ENCODE assay signal across 1 cellular context in the genomic region with DNA sequence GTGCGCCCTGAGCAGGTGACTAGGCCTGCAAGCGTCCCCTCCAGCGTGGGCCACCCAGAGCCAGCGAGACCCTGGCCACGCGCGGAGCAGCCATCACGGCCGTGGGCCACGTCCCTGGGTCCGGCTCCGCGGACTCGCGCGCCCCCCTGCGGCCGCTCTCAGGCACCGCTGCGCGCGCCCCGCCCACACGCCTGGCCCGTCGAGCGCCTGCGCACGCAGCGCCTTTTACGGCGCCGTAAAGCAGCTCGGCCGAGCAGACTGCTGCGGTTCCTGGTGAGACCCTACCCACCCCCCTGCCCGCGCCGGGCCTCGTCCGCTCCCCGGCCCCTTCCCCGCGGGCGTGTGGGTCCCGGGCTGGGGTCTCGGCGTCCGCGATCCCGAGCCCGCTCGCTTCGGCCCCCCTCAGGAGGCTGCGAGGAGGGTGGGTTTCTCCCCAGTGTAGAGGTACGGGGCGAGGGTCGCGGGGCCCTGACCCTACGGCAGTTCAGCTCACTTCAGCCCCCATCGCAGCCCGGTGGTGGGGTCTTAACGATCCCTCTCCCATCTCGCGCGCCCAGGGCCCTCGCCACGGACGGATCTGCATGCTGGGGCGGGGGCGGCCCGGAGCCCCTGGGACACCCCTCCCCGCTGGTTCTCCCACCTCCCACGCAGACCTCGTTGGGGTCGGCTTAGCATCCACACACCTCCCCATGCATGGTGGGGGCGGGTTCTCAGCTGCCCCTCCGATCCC.
TF ChIP-seq lines count a peak whose summit lies in the region.

A gene (plus strand): TSS at position 228 of the 730 bp plus-strand sequence. CDS start 1,421 bp downstream, outside the sequence.

TF ChIP-seq in HepG2, 621 proteins besides CTCF, POLR2A, EP300 and RAD21 (continued from another document and continues in another):
- no peak for TF ChIP-seq RFXANK (CRISPR knock-in tag; IDR thresholded peaks at IDR 0.05)
- no peak for TF ChIP-seq ZNF30 (CRISPR knock-in tag; IDR thresholded peaks at IDR 0.05)
- TF ChIP-seq ZNF331 (CRISPR knock-in tag; IDR thresholded peaks at IDR 0.05): no peak
- no peak for TF ChIP-seq ZNF292 (CRISPR knock-in tag; IDR thresholded peaks at IDR 0.05; ENCODE audit: borderline replicate concordance, low read depth)
- no peak for TF ChIP-seq ZNF350 (CRISPR knock-in tag; IDR thresholded peaks at IDR 0.05; ENCODE audit: borderline replicate concordance, low read depth)
- TF ChIP-seq ZMYM3 (CRISPR knock-in tag; IDR thresholded peaks at IDR 0.05): no peak
- TF ChIP-seq RORA (CRISPR knock-in tag; IDR thresholded peaks at IDR 0.05): no peak
- peak; percentile 81 for TF ChIP-seq ATF7-NPFF (CRISPR knock-in tag; IDR thresholded peaks at IDR 0.05; ENCODE audit: low read depth)
- TF ChIP-seq BHLHE40 (IDR thresholded peaks at IDR 0.05; ENCODE audit: low read length): no peak
- no peak for TF ChIP-seq ZNF761 (CRISPR knock-in tag; conservative IDR thresholded peaks at IDR 0.05)
- no peak for TF ChIP-seq U2AF2 (IDR thresholded peaks at IDR 0.05; ENCODE audit: low read depth, low read length)
- TF ChIP-seq NFE2L2 (IDR thresholded peaks at IDR 0.05; ENCODE audit: low read length): no peak
- TF ChIP-seq MIER2 (CRISPR knock-in tag; IDR thresholded peaks at IDR 0.05): no peak
- TF ChIP-seq DNMT1 (CRISPR knock-in tag; IDR thresholded peaks at IDR 0.05): peak; percentile 73
- TF ChIP-seq SOX13 (IDR thresholded peaks at IDR 0.05): no peak
- no peak for TF ChIP-seq SOX13 (CRISPR knock-in tag; conservative IDR thresholded peaks at IDR 0.05 in 1 of 2, IDR thresholded peaks at IDR 0.05 in 1 of 2)
- TF ChIP-seq, protein P1, sequence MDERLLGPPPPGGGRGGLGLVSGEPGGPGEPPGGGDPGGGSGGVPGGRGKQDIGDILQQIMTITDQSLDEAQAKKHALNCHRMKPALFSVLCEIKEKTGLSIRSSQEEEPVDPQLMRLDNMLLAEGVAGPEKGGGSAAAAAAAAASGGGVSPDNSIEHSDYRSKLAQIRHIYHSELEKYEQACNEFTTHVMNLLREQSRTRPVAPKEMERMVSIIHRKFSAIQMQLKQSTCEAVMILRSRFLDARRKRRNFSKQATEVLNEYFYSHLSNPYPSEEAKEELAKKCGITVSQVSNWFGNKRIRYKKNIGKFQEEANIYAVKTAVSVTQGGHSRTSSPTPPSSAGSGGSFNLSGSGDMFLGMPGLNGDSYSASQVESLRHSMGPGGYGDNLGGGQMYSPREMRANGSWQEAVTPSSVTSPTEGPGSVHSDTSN (CRISPR knock-in tag; IDR thresholded peaks at IDR 0.05): no peak
- TF ChIP-seq GPN1 (CRISPR knock-in tag; IDR thresholded peaks at IDR 0.05; ENCODE audit: borderline replicate concordance): no peak
- TF ChIP-seq, protein P2, sequence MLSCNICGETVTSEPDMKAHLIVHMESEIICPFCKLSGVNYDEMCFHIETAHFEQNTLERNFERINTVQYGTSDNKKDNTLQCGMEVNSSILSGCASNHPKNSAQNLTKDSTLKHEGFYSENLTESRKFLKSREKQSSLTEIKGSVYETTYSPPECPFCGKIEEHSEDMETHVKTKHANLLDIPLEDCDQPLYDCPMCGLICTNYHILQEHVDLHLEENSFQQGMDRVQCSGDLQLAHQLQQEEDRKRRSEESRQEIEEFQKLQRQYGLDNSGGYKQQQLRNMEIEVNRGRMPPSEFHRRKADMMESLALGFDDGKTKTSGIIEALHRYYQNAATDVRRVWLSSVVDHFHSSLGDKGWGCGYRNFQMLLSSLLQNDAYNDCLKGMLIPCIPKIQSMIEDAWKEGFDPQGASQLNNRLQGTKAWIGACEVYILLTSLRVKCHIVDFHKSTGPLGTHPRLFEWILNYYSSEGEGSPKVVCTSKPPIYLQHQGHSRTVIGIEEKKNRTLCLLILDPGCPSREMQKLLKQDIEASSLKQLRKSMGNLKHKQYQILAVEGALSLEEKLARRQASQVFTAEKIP (CRISPR knock-in tag; IDR thresholded peaks at IDR 0.05; ENCODE audit: borderline replicate concordance): no peak
- TF ChIP-seq ERF (CRISPR knock-in tag; IDR thresholded peaks at IDR 0.05): peak; percentile 19; the same call in 1 of the 2 replicates
- no peak for TF ChIP-seq ZNF124 (CRISPR knock-in tag; IDR thresholded peaks at IDR 0.05)
- TF ChIP-seq ZNF614 (CRISPR knock-in tag; IDR thresholded peaks at IDR 0.05; ENCODE audit: borderline replicate concordance): no peak
- TF ChIP-seq STAG1 (CRISPR knock-in tag; IDR thresholded peaks at IDR 0.05): peak; percentile 94
- TF ChIP-seq, protein P3, sequence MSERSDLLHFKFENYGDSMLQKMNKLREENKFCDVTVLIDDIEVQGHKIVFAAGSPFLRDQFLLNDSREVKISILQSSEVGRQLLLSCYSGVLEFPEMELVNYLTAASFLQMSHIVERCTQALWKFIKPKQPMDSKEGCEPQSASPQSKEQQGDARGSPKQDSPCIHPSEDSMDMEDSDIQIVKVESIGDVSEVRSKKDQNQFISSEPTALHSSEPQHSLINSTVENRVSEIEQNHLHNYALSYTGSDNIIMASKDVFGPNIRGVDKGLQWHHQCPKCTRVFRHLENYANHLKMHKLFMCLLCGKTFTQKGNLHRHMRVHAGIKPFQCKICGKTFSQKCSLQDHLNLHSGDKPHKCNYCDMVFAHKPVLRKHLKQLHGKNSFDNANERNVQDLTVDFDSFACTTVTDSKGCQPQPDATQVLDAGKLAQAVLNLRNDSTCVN (CRISPR knock-in tag; IDR thresholded peaks at IDR 0.05; ENCODE audit: borderline replicate concordance): 0 out of 2 replicates have a peak, but pooled peaks have one; percentile 6
- peak; percentile 90 for TF ChIP-seq ZFY (CRISPR knock-in tag; IDR thresholded peaks at IDR 0.05)
- TF ChIP-seq, protein P4, sequence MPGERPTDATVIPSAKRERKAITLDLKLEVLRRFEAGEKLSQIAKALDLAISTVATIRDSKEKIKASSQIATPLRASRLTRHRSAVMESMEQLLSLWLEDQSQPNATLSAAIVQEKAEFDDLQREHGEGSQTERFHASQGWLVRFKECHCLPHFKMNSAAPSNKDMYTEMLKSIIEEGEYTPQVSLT (CRISPR knock-in tag; IDR thresholded peaks at IDR 0.05; ENCODE audit: borderline replicate concordance, low read depth): no peak
- TF ChIP-seq, protein P5, sequence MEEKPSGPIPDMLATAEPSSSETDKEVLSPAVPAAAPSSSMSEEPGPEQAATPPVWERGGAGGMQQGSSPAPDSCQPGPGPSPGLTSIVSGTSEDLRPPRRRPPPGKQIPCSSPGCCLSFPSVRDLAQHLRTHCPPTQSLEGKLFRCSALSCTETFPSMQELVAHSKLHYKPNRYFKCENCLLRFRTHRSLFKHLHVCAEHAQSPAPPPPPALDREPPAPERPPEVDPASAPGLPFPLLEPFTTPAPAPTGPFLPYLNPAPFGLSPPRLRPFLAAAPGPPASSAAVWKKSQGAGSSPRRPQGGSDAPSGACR (CRISPR knock-in tag; IDR thresholded peaks at IDR 0.05): peak; percentile 33; the same call in 1 of the 2 replicates
- TF ChIP-seq ZSCAN20 (CRISPR knock-in tag; IDR thresholded peaks at IDR 0.05; ENCODE audit: borderline replicate concordance): 0 out of 2 replicates have a peak, but pooled peaks have one; percentile 37
- TF ChIP-seq BRCA1 (CRISPR knock-in tag; IDR thresholded peaks at IDR 0.05): 0 out of 2 replicates have a peak, but pooled peaks have one; percentile 28
- TF ChIP-seq MZF1 (CRISPR knock-in tag; IDR thresholded peaks at IDR 0.05; ENCODE audit: borderline replicate concordance): no peak
- TF ChIP-seq NR1H2 (CRISPR knock-in tag; IDR thresholded peaks at IDR 0.05; ENCODE audit: borderline replicate concordance, low read depth): no peak
- no peak for TF ChIP-seq ZNF577 (CRISPR knock-in tag; IDR thresholded peaks at IDR 0.05; ENCODE audit: borderline replicate concordance, low read depth)
- TF ChIP-seq, protein P6, sequence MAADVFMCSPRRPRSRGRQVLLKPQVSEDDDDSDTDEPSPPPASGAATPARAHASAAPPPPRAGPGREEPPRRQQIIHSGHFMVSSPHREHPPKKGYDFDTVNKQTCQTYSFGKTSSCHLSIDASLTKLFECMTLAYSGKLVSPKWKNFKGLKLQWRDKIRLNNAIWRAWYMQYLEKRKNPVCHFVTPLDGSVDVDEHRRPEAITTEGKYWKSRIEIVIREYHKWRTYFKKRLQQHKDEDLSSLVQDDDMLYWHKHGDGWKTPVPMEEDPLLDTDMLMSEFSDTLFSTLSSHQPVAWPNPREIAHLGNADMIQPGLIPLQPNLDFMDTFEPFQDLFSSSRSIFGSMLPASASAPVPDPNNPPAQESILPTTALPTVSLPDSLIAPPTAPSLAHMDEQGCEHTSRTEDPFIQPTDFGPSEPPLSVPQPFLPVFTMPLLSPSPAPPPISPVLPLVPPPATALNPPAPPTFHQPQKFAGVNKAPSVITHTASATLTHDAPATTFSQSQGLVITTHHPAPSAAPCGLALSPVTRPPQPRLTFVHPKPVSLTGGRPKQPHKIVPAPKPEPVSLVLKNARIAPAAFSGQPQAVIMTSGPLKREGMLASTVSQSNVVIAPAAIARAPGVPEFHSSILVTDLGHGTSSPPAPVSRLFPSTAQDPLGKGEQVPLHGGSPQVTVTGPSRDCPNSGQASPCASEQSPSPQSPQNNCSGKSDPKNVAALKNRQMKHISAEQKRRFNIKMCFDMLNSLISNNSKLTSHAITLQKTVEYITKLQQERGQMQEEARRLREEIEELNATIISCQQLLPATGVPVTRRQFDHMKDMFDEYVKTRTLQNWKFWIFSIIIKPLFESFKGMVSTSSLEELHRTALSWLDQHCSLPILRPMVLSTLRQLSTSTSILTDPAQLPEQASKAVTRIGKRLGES (CRISPR knock-in tag; IDR thresholded peaks at IDR 0.05; ENCODE audit: borderline replicate concordance): no peak
- TF ChIP-seq ZNF234 (CRISPR knock-in tag; conservative IDR thresholded peaks at IDR 0.05): 0 out of 2 replicates have a peak, but pooled peaks have one; percentile 68
- no peak for TF ChIP-seq ZNF598 (CRISPR knock-in tag; IDR thresholded peaks at IDR 0.05; ENCODE audit: borderline replicate concordance)
- no peak for TF ChIP-seq TEAD3 (CRISPR knock-in tag; optimal IDR thresholded peaks at IDR 0.05; ENCODE audit: borderline replicate concordance)
- TF ChIP-seq SAFB2 (CRISPR knock-in tag; IDR thresholded peaks at IDR 0.05; ENCODE audit: borderline replicate concordance, low read depth): no peak; the same call in 1 of the 2 replicates
- peak; percentile 70; the same call in 1 of the 2 replicates for TF ChIP-seq POLR2AphosphoS5 (IDR thresholded peaks at IDR 0.05; ENCODE audit: low read depth, low read length)
- no peak for TF ChIP-seq ZNF224 (CRISPR knock-in tag; IDR thresholded peaks at IDR 0.05)
- TF ChIP-seq SMAD3 (CRISPR knock-in tag; IDR thresholded peaks at IDR 0.05): no peak; the same call in 1 of the 2 replicates
- no peak for TF ChIP-seq PCBP1 (IDR thresholded peaks at IDR 0.05; ENCODE audit: borderline replicate concordance, low read depth, low read length)
- no peak for TF ChIP-seq ZNF550 (CRISPR knock-in tag; IDR thresholded peaks at IDR 0.05; ENCODE audit: borderline replicate concordance)
- peak; percentile 35; the same call in 1 of the 2 replicates for TF ChIP-seq ZNF451 (CRISPR knock-in tag; IDR thresholded peaks at IDR 0.05)
- TF ChIP-seq TOE1 (CRISPR knock-in tag; IDR thresholded peaks at IDR 0.05): no peak
- no peak; the same call in 1 of the 2 replicates for TF ChIP-seq NR2C2 (CRISPR knock-in tag; IDR thresholded peaks at IDR 0.05; ENCODE audit: borderline replicate concordance)
- TF ChIP-seq PRPF4 (IDR thresholded peaks at IDR 0.05; ENCODE audit: low read depth, low read length, poor library complexity, severe bottlenecking): no peak
- no peak for TF ChIP-seq ZNF205 (CRISPR knock-in tag; IDR thresholded peaks at IDR 0.05)
- peak; percentile 92 for TF ChIP-seq ZFX (CRISPR knock-in tag; IDR thresholded peaks at IDR 0.05; ENCODE audit: low read depth)
- TF ChIP-seq PAF1 (CRISPR knock-in tag; IDR thresholded peaks at IDR 0.05): no peak
- no peak for TF ChIP-seq AGO2 (optimal IDR thresholded peaks at IDR 0.05; ENCODE audit: low read depth, low read length)
- TF ChIP-seq GTF3A (CRISPR knock-in tag; conservative IDR thresholded peaks at IDR 0.05): 0 out of 2 replicates have a peak, but pooled peaks have one; percentile 39
- no peak for TF ChIP-seq ZNF256 (CRISPR knock-in tag; conservative IDR thresholded peaks at IDR 0.05)
- TF ChIP-seq ATF1 (CRISPR knock-in tag; IDR thresholded peaks at IDR 0.05): no peak
- TF ChIP-seq, protein P7, sequence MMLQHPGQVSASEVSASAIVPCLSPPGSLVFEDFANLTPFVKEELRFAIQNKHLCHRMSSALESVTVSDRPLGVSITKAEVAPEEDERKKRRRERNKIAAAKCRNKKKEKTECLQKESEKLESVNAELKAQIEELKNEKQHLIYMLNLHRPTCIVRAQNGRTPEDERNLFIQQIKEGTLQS (CRISPR knock-in tag; IDR thresholded peaks at IDR 0.05): no peak
- TF ChIP-seq ELF1 (CRISPR knock-in tag; IDR thresholded peaks at IDR 0.05): peak; percentile 39; the same call in 1 of the 2 replicates
- TF ChIP-seq, protein P8, sequence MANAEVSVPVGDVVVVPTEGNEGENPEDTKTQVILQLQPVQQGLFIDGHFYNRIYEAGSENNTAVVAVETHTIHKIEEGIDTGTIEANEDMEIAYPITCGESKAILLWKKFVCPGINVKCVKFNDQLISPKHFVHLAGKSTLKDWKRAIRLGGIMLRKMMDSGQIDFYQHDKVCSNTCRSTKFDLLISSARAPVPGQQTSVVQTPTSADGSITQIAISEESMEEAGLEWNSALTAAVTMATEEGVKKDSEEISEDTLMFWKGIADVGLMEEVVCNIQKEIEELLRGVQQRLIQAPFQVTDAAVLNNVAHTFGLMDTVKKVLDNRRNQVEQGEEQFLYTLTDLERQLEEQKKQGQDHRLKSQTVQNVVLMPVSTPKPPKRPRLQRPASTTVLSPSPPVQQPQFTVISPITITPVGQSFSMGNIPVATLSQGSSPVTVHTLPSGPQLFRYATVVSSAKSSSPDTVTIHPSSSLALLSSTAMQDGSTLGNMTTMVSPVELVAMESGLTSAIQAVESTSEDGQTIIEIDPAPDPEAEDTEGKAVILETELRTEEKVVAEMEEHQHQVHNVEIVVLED (CRISPR knock-in tag; IDR thresholded peaks at IDR 0.05; ENCODE audit: borderline replicate concordance): peak; percentile 67
- no peak for TF ChIP-seq CCAR2 (optimal IDR thresholded peaks at IDR 0.05; ENCODE audit: low read depth, low read length)
- peak; percentile 84 for TF ChIP-seq SALL1 (CRISPR knock-in tag; IDR thresholded peaks at IDR 0.05)
- TF ChIP-seq, protein P9, sequence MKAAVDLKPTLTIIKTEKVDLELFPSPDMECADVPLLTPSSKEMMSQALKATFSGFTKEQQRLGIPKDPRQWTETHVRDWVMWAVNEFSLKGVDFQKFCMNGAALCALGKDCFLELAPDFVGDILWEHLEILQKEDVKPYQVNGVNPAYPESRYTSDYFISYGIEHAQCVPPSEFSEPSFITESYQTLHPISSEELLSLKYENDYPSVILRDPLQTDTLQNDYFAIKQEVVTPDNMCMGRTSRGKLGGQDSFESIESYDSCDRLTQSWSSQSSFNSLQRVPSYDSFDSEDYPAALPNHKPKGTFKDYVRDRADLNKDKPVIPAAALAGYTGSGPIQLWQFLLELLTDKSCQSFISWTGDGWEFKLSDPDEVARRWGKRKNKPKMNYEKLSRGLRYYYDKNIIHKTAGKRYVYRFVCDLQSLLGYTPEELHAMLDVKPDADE (CRISPR knock-in tag; IDR thresholded peaks at IDR 0.05): no peak
- TF ChIP-seq ZNF569 (CRISPR knock-in tag; IDR thresholded peaks at IDR 0.05; ENCODE audit: borderline replicate concordance): no peak
